In genomic region chr12:14364583-14365271, GRCh38 we compare ENCODE assay signal across 8 cellular contexts. TPM values are rescaled to one million over a fixed set of nuclear protein-coding genes. Genes with fewer than 3 reads are reported as not detected.
A peak's percentile ranks its signal among the peaks of the same experiment; 100 is the strongest.
DNase-seq lines count a peak whose midpoint lies in the region; ATAC-seq and TF ChIP-seq lines count a peak whose summit lies in the region.

No MANE protein-coding gene starts in this region.

- DNase-seq in activated T-cell treated with anti-CD3 and anti-CD28 coated beads, Interleukin-2, amount 50 U/mL, for 24 hours = no peak
- DNase-seq in activated T-cell treated with anti-CD3 and anti-CD28 coated beads for 4 hours = no peak
- no peak for DNase-seq in ascending aorta (ENCODE audit: low spot score in 2 of 2)
- no peak for DNase-seq in right lobe of liver
- DNase-seq in tibial artery = no peak
- no peak for DNase-seq in cerebellar nuclear complex (lab: John Stamatoyannopoulos, UW)
- no peak for DNase-seq in stimulated activated CD4-positive, alpha-beta T cell treated with anti-CD3 and anti-CD28 coated beads, Interleukin-12 subunit alpha, Interleukin-12 subunit beta, amount 100 ng/mL, for 4 hours
- no peak for DNase-seq in NAMALWA (ENCODE audit: low spot score)

- peaks cover 9% of the 10 kb centered on the region for H3K9me3 Mint-ChIP-seq in activated T-cell treated with anti-CD3 and anti-CD28 coated beads, Interleukin-2, amount 50 U/mL, for 24 hours

- TF ChIP-seq CTCF in ascending aorta (IDR thresholded peaks at IDR 0.05) = no peak
- no peak for TF ChIP-seq CTCF in right lobe of liver (IDR thresholded peaks at IDR 0.05)
- TF ChIP-seq CTCF in tibial artery (IDR thresholded peaks at IDR 0.05) = no peak

- intact Hi-C loops in ascending aorta (cut with DNase I) = loop anchor here (1.0 to 5.0 kb wide), 5 partner anchors 38 to 408 kb away; a partner anchor contains a TSS
- intact Hi-C loops in right lobe of liver (cut with DNase I) = no loop called here
- intact Hi-C loops in tibial artery (cut with DNase I; ENCODE audit: low total_unique reads) = loop anchor here (5.0 kb wide), 1 partner anchor 122 kb away; no protein-coding TSS in a partner anchor

- peak overlapping the region; percentile 96 to 98 for H3K27ac ChIP-seq in ascending aorta
- H3K27ac ChIP-seq in right lobe of liver = peak overlapping the region; percentile 92 to 97 (median 93)
- peak overlapping the region; percentile 90 to 92 for H3K27ac ChIP-seq in tibial artery

- H3K4me1 Mint-ChIP-seq in activated T-cell treated with anti-CD3 and anti-CD28 coated beads, Interleukin-2, amount 50 U/mL, for 24 hours (ENCODE audit: low read depth) = peaks cover 40% of the 10 kb centered on the region

- H3K36me3 ChIP-seq in ascending aorta = no peaks in the 10 kb centered on the region
- H3K36me3 ChIP-seq in right lobe of liver = no peaks in the 10 kb centered on the region
- H3K36me3 ChIP-seq in tibial artery = no peaks in the 10 kb centered on the region

- H3K36me3 Mint-ChIP-seq in activated T-cell treated with anti-CD3 and anti-CD28 coated beads, Interleukin-2, amount 50 U/mL, for 24 hours (ENCODE audit: low read depth) = peaks cover 26% of the 10 kb centered on the region

- no peak for ATAC-seq in right lobe of liver

- no peaks in the 10 kb centered on the region for H3K27me3 Mint-ChIP-seq in activated T-cell treated with anti-CD3 and anti-CD28 coated beads, Interleukin-2, amount 50 U/mL, for 24 hours

- H3K27ac Mint-ChIP-seq in activated T-cell treated with anti-CD3 and anti-CD28 coated beads, Interleukin-2, amount 50 U/mL, for 24 hours = peak overlapping the region; percentile 97

- H3K4me3 ChIP-seq in ascending aorta (peak overlapping the region; percentile 73 to 84), right lobe of liver (peak overlapping the region; percentile 55 to 76 (median 72)), tibial artery (peak overlapping the region; percentile 65 to 71)

- H3K9me3 ChIP-seq in ascending aorta = no peaks in the 10 kb centered on the region
- no peaks in the 10 kb centered on the region for H3K9me3 ChIP-seq in right lobe of liver
- H3K9me3 ChIP-seq in tibial artery = no peaks in the 10 kb centered on the region

- 92% methylated on average over 4 of the region's 8 CpGs for WGBS in right lobe of liver (ENCODE audit: insufficient coverage, low coverage, low lambda C conversion rate, missing lambda C conversion rate)

- peak overlapping the region; percentile 81 for H3K4me3 Mint-ChIP-seq in activated T-cell treated with anti-CD3 and anti-CD28 coated beads, Interleukin-2, amount 50 U/mL, for 24 hours

- H3K27me3 ChIP-seq in ascending aorta (no peaks in the 10 kb centered on the region), right lobe of liver (no peaks in the 10 kb centered on the region), tibial artery (no peaks in the 10 kb centered on the region)

- no peak for TF ChIP-seq POLR2A in right lobe of liver (IDR thresholded peaks at IDR 0.05)

- H3K4me1 ChIP-seq in ascending aorta (peaks cover 0 to 5% of the 10 kb centered on the region in 2 donors), right lobe of liver (no peaks in the 10 kb centered on the region), tibial artery (peaks cover 0 to 20% (median 2%) of the 10 kb centered on the region in 4 donors)

RNA-seq across cellular contexts. Expression of gene ATF7IP, which starts 0.8 kb away (rescaled TPM):
- 58.2 TPM for total RNA-seq in ascending aorta
- total RNA-seq in right lobe of liver = 10 to 100 TPM; 17.5 to 33.6 (median 27.4) TPM

Comparison
In these comparisons a context has a peak if more than half of its experiments do, and no peak if none do; other contexts are left out.
1. intact Hi-C loops: an anchor here in ascending aorta (1.0 to 5.0 kb wide) and tibial artery (5.0 kb wide); none called in right lobe of liver.